ENCODE assay signal across 8 cellular contexts in the genomic region with DNA sequence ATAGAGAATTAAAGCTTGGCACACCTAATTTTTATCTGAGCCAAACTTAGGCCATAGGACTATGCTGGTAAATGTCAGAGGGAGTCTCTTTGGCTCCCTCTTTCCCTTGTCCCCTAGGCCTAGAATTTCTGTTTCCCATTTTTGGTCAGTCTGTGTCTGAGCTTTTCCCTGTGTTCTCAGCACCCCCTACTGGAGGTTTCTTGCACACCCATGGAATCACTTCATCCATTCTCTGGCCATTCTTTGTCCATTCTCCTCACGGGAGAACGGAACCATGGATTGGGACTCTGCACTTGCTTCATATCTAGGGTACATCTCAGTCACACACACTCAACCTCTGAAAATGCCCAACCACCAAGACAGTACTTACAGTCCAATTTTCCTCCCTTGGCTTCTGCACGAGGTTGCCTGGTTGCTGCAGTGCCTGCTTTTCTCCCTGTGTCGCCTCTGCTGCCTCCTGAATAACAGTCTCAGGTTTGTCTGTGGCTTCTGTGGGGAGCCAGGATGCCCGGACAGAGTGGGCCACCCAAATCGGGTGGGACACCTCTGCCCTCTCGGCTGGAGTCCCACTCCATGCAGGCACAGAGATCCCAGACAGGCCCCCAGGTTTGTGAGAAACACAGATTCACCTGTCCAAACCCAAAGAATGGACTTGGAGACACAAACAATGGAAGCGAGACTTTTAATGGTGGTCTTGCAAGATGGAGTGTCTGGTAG. TPM values are rescaled to one million over a fixed set of nuclear protein-coding genes. Genes with fewer than 3 reads are reported as not detected.
DNase-seq lines count a peak whose midpoint lies in the region; ATAC-seq and TF ChIP-seq lines count a peak whose summit lies in the region.

No MANE protein-coding gene starts in this region.

- ATAC-seq in CD8-positive, alpha-beta T cell, result no peak
- ATAC-seq in GM23338 (peak; percentile 90), HG02973 (IDR thresholded peaks at IDR 0.05; ENCODE audit: unreplicated experiment) (no peak), HG03571 (IDR thresholded peaks at IDR 0.05; ENCODE audit: unreplicated experiment) (no peak), GM18870 (IDR thresholded peaks at IDR 0.05; ENCODE audit: unreplicated experiment) (no peak)

- H3K4me3 ChIP-seq in CD8-positive, alpha-beta T cell (ENCODE audit: low read depth, low read length), result no peak overlapping the region
- H3K4me3 ChIP-seq in GM23338 (no peak overlapping the region), SK-N-SH (ENCODE audit: low read depth in 2 of 2, low read length in 1 of 2) (no peak overlapping the region), esophagus squamous epithelium (no peak overlapping the region)

- WGBS in SK-N-SH (ENCODE audit: low lambda C conversion rate), result 79% methylated on average over 6 of the region's 8 CpGs
- WGBS in esophagus squamous epithelium, 2 donors, result 85 to 96% methylated on average over 4 to 5 of the region's 8 CpGs

- H3K9me2 ChIP-seq in GM23338 (ENCODE audit: insufficient read depth) (no peaks in the 10 kb centered on the region), SK-N-SH (no peaks in the 10 kb centered on the region)

- H3K4me3 Mint-ChIP-seq in CD8-positive, alpha-beta T cell, result no peak overlapping the region
- H3K4me3 Mint-ChIP-seq in GM23338 (no peak overlapping the region), nephron progenitor cell (no peak overlapping the region)

- CTCF ChIA-PET in CD8-positive, alpha-beta T cell (lab: Charles Lee), result interaction anchor here (0.6 to 2.4 kb wide), 8 partner anchors 9 to 252 kb away, joined by 3 to 18 read pairs (median 3); no protein-coding TSS in a partner anchor
- CTCF ChIA-PET in SK-N-SH (lab: Yijun Ruan, JAX), result interaction anchor here (0.6 to 2.6 kb wide), 15 partner anchors 8 to 258 kb away, joined by 3 to 12 read pairs (median 4); no protein-coding TSS in a partner anchor

- no peak overlapping the region for H3K9ac ChIP-seq in SK-N-SH

- H3K4me2 ChIP-seq in GM23338, result no peak overlapping the region
- H3K4me2 ChIP-seq in SK-N-SH, result no peak overlapping the region

- H2AFZ ChIP-seq in GM23338, result no peak overlapping the region
- no peak overlapping the region for H2AFZ ChIP-seq in SK-N-SH (ENCODE audit: low read depth)

- intact Hi-C loops in CD8-positive, alpha-beta T cell (cut with DNase I, micrococcal nuclease), result loop anchor here (1.0 to 5.0 kb wide), 3 partner anchors 246 to 1795 kb away; no protein-coding TSS in a partner anchor
- intact Hi-C loops in esophagus squamous epithelium (cut with DNase I), result loop anchor here (10.0 kb wide), 1 partner anchor 253 kb away; no protein-coding TSS in a partner anchor

- H3K79me2 ChIP-seq in GM23338 (replicated peaks; ENCODE audit: insufficient read depth) (0 out of 2 replicates have a peak, but pooled peaks cover 8% of the 10 kb centered on the region), SK-N-SH (ENCODE audit: insufficient read depth) (no peaks in the 10 kb centered on the region)

- POLR2A ChIA-PET in CD8-positive, alpha-beta T cell (lab: Charles Lee), result no interaction called here
- POLR2A ChIA-PET in SK-N-SH (lab: Yijun Ruan, JAX), result interaction anchor here (0.6 kb wide), 1 partner anchor 9 kb away, joined by 3 read pairs; no protein-coding TSS in a partner anchor

- no peak overlapping the region for H3K27ac Mint-ChIP-seq in CD8-positive, alpha-beta T cell
- H3K27ac Mint-ChIP-seq in GM23338 (peak overlapping the region; percentile 20; the same call in 1 of the 2 replicates), nephron progenitor cell (no peak overlapping the region)

- 0 out of 2 replicates have a peak, but pooled peaks cover 3% of the 10 kb centered on the region for H4K20me1 ChIP-seq in GM23338 (replicated peaks; ENCODE audit: insufficient read depth)
- H4K20me1 ChIP-seq in SK-N-SH (ENCODE audit: insufficient read depth), result no peaks in the 10 kb centered on the region

- TF ChIP-seq CTCF in CD8-positive, alpha-beta T cell (IDR thresholded peaks at IDR 0.05), result peak; percentile 58
- peak; percentile 88 to 93 for TF ChIP-seq CTCF in GM23338 (conservative IDR thresholded peaks at IDR 0.05; ENCODE audit: low read depth in 2 of 2)
- peak; percentile 75 for TF ChIP-seq CTCF in SK-N-SH (IDR thresholded peaks at IDR 0.05)
- peak; percentile 36 to 69 (median 62) for TF ChIP-seq CTCF in esophagus squamous epithelium (IDR thresholded peaks at IDR 0.05)
- peak; percentile 25 for TF ChIP-seq CTCF in nephron progenitor cell (IDR thresholded peaks at IDR 0.05)

- H3F3A ChIP-seq in GM23338 (replicated peaks; ENCODE audit: low read depth) (no peaks in the 10 kb centered on the region), SK-N-SH (replicated peaks; ENCODE audit: insufficient read depth) (no peaks in the 10 kb centered on the region)

- H3K27me3 ChIP-seq in CD8-positive, alpha-beta T cell (ENCODE audit: insufficient read depth, low read length), result no peaks in the 10 kb centered on the region
- H3K27me3 ChIP-seq in GM23338 (ENCODE audit: insufficient read depth) (no peaks in the 10 kb centered on the region), SK-N-SH (ENCODE audit: insufficient read depth) (no peaks in the 10 kb centered on the region), esophagus squamous epithelium (no peaks in the 10 kb centered on the region)

- H3K9me3 Mint-ChIP-seq in CD8-positive, alpha-beta T cell, result peaks cover 11% of the 10 kb centered on the region
- H3K9me3 Mint-ChIP-seq in GM23338 (peaks cover 10% of the 10 kb centered on the region), nephron progenitor cell (peaks cover 46% of the 10 kb centered on the region)

- H3K27ac ChIP-seq in CD8-positive, alpha-beta T cell (ENCODE audit: low read depth, low read length), result no peak overlapping the region
- H3K27ac ChIP-seq in GM23338 (ENCODE audit: low read depth) (no peak overlapping the region), SK-N-SH (ENCODE audit: low read depth in 2 of 2, low read length in 1 of 2) (no peak overlapping the region), esophagus squamous epithelium (no peak overlapping the region)

- H3K36me3 Mint-ChIP-seq in CD8-positive, alpha-beta T cell, result peaks cover 70% of the 10 kb centered on the region
- peaks cover 68% of the 10 kb centered on the region for H3K36me3 Mint-ChIP-seq in GM23338 (ENCODE audit: low read depth)
- peaks cover 91% of the 10 kb centered on the region for H3K36me3 Mint-ChIP-seq in nephron progenitor cell (ENCODE audit: low read depth)

- H3K36me3 ChIP-seq in CD8-positive, alpha-beta T cell (ENCODE audit: insufficient read depth, low read length), result peaks cover 12% of the 10 kb centered on the region
- H3K36me3 ChIP-seq in GM23338 (ENCODE audit: insufficient read depth), result peaks cover 8% of the 10 kb centered on the region; the same call in 1 of the 2 replicates
- H3K36me3 ChIP-seq in SK-N-SH (replicated peaks in 1 of 2; ENCODE audit: control insufficient read depth in 1 of 2, insufficient read depth in 2 of 2, low read length in 1 of 2), result peaks cover 9 to 16% of the 10 kb centered on the region in 2 experiments
- H3K36me3 ChIP-seq in esophagus squamous epithelium, result peaks cover 0 to 32% (median 0%) of the 10 kb centered on the region in 3 donors

- no peak for TF ChIP-seq EP300 in SK-N-SH (IDR thresholded peaks at IDR 0.05; ENCODE audit: borderline replicate concordance in 1 of 2, low read depth in 1 of 2, low read length in 1 of 2)

- no peaks in the 10 kb centered on the region for H3K27me3 Mint-ChIP-seq in CD8-positive, alpha-beta T cell (ENCODE audit: low read depth)
- no peaks in the 10 kb centered on the region for H3K27me3 Mint-ChIP-seq in GM23338 (ENCODE audit: insufficient read depth, low read depth, poor library complexity)
- H3K27me3 Mint-ChIP-seq in nephron progenitor cell (ENCODE audit: low read depth, poor library complexity), result no peaks in the 10 kb centered on the region

- no peaks in the 10 kb centered on the region for H3K4me1 ChIP-seq in CD8-positive, alpha-beta T cell (ENCODE audit: insufficient read depth, low read length)
- H3K4me1 ChIP-seq in GM23338 (ENCODE audit: insufficient read depth) (peaks cover 11% of the 10 kb centered on the region), SK-N-SH (ENCODE audit: control insufficient read depth in 1 of 2, insufficient read depth in 2 of 2, low read depth in 1 of 2, low read length in 1 of 2) (no peaks in the 10 kb centered on the region), esophagus squamous epithelium (no peaks in the 10 kb centered on the region)

- TF ChIP-seq RAD21 in SK-N-SH (IDR thresholded peaks at IDR 0.05; ENCODE audit: low read length), result peak; percentile 89

- H3K4me1 Mint-ChIP-seq in CD8-positive, alpha-beta T cell (ENCODE audit: low read depth), result no peaks in the 10 kb centered on the region
- H3K4me1 Mint-ChIP-seq in GM23338 (peaks cover 12% of the 10 kb centered on the region), nephron progenitor cell (no peaks in the 10 kb centered on the region)

- TF ChIP-seq POLR2A in esophagus squamous epithelium (IDR thresholded peaks at IDR 0.05), result no peak

- peak in 2 of 7 experiments; percentile 17 to 23 for DNase-seq in CD8-positive, alpha-beta T cell
- DNase-seq in GM23338 (ENCODE audit: low spot score), result peak; percentile 84
- DNase-seq in SK-N-SH, result peak; percentile 19
- DNase-seq in esophagus squamous epithelium (lab: John Stamatoyannopoulos, UW), result no peak
- peak; percentile 18 for DNase-seq in nephron progenitor cell

- peaks cover 7% of the 10 kb centered on the region for H3K9me3 ChIP-seq in CD8-positive, alpha-beta T cell (ENCODE audit: low read length)
- peaks cover 14% of the 10 kb centered on the region for H3K9me3 ChIP-seq in SK-N-SH
- peaks cover 0 to 7% (median 0%) of the 10 kb centered on the region in 3 donors for H3K9me3 ChIP-seq in esophagus squamous epithelium

TF ChIP-seq in GM23338, 12 proteins besides CTCF, POLR2A, EP300 and RAD21 (continues in another document):
- TF ChIP-seq ZNF331 (CRISPR knock-in tag; IDR thresholded peaks at IDR 0.05; ENCODE audit: low read depth), result no peak
- no peak for TF ChIP-seq NANOG (IDR thresholded peaks at IDR 0.05; ENCODE audit: borderline replicate concordance)
- no peak for TF ChIP-seq EZH2phosphoT487 (IDR thresholded peaks at IDR 0.05; ENCODE audit: unreplicated experiment)
- no peak for TF ChIP-seq POLR2AphosphoS5 (IDR thresholded peaks at IDR 0.05; ENCODE audit: low read depth)

TF ChIP-seq in SK-N-SH, 30 proteins besides CTCF, POLR2A, EP300 and RAD21:
- TF ChIP-seq SMC3 (IDR thresholded peaks at IDR 0.05; ENCODE audit: low read depth, low read length), result peak; percentile 74
- TF ChIP-seq FOSL2 (IDR thresholded peaks at IDR 0.05; ENCODE audit: borderline replicate concordance, low read depth), result no peak

RNA-seq across cellular contexts. Expression of gene DNAH11, which starts 35.1 kb away (rescaled TPM):
- total RNA-seq in CD8-positive, alpha-beta T cell, result under 1 TPM; 0.05 to 0.25 TPM
- total RNA-seq in GM23338 (2014; rRNA removed; shearing (Covaris generic)), result 4.7 and 9.3 TPM in 2 replicates
- polyA plus RNA-seq in GM23338 (2016; fragmentation: Nextera tagmentation; extraction: Ambion mirVana) (9.1 and 9.3 TPM in 2 replicates), SK-N-SH (2012; rRNA removed) (0.77 and 1.2 TPM in 2 replicates)
- polyA plus RNA-seq in SK-N-SH (2012; cell fraction: cytosol; rRNA removed), result 0.33 and 0.67 TPM in 2 replicates
- polyA plus RNA-seq in SK-N-SH (2012; cell fraction: nucleus; rRNA removed), result 1.3 and 1.8 TPM in 2 replicates
- 1 to 10 TPM in 1 of 4 donors, under 1 TPM in 3; 0.35 to 7.4 (median 0.74) TPM for total RNA-seq in esophagus squamous epithelium

Comparison
In these comparisons a context has a peak if more than half of its experiments do, and no peak if none do; other contexts are left out.
1. CTCF ChIP-seq: peak in every context shown above with its lines; median percentile 90 in GM23338; 75 in SK-N-SH; 62 in esophagus squamous epithelium; 58 in CD8-positive, alpha-beta T cell; 25 in nephron progenitor cell.